Comparison of ENCODE assay signal across 9 cellular contexts in the genomic region with DNA sequence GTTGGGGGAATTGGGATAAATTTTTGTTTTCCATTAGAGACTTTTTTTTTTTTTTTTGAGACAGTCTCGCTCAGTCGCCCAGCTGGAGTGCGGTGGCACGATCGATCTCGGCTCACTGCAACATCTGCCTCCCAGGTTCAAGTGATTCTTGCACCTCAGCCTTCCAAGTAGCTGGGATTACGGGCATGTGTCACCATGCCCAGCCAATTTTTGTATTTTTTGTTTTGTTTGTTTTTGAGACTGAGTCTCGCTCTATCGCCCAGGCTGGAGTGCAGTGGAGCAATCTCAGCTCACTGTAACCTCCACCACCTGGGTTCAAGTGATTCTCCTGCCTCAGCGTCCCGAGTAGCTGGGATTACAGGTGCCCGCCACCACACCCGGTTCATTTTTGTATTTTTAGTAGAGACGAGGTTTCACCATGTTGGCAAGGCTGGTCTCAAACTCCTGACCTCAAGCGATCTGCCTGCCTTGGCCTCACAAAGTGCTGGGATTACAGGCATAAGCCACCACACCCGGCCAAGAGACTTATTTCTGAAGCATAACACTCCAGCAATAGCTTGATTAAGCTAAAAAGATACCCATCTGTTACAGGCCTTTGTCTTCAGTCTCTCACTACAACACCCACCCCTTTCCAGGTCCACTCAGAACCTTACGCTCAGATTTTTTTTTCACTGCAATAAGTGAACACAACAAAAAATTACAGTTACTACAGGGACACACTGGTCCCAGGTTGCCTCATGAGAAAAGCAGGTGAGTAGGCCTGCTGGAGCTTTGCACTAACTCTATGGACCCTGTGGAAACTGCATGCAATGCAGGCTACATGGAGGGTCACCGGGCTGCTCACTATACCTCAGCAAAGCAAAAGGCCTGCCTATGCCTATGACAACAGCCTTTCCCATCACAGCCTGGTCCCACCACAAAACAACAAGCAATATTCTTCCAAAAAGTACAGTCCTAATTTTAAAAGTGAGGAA. TPM values are rescaled to one million over a fixed set of nuclear protein-coding genes. Genes with fewer than 3 reads are reported as not detected.
DNase-seq lines count a peak whose midpoint lies in the region; ATAC-seq and TF ChIP-seq lines count a peak whose summit lies in the region.
"Had no signal": no experiment of that assay in that cellular context is flagged by ENCODE, and none has a peak within 500 bp of the region (broad histone marks: within the 10 kb centered on the region; RNA-seq: fewer than 3 reads in every experiment).

No MANE protein-coding gene starts in this region.

- CTCF ChIA-PET in activated CD4-positive, alpha-beta T cell treated with anti-CD3 and anti-CD28 coated beads for 36 hours (lab: Charles Lee): interaction anchor here (0.6 to 2.7 kb wide), 9 partner anchors 13 to 114 kb away, joined by 3 to 10 read pairs (median 4); a partner anchor contains a TSS
- CTCF ChIA-PET in WTC11 (lab: Charles Lee) (interaction anchor here (0.7 to 1.2 kb wide), 4 partner anchors 16 to 114 kb away, joined by 3 to 4 read pairs (median 4); a partner anchor contains a TSS), A673 (lab: Charles Lee) (no interaction called here)

- peak overlapping the region in 2 of 5 donors; percentile 17 to 28 for H3K9ac ChIP-seq in subcutaneous abdominal adipose tissue (ENCODE audit: low read length in 5 of 5)

- peaks cover 3 to 79% (median 68%) of the 10 kb centered on the region in 5 donors for H3K4me1 ChIP-seq in subcutaneous abdominal adipose tissue (ENCODE audit: control insufficient read depth in 5 of 5, insufficient read depth in 5 of 5, low read length in 5 of 5)
- H3K4me1 ChIP-seq in A673 (ENCODE audit: insufficient read depth, low read length, poor library complexity, severe bottlenecking): peaks cover 50% of the 10 kb centered on the region

- POLR2A ChIA-PET in activated CD4-positive, alpha-beta T cell treated with anti-CD3 and anti-CD28 coated beads for 36 hours (lab: Charles Lee): interaction anchor here (0.6 kb wide), 1 partner anchor 8 kb away, joined by 4 read pairs; no protein-coding TSS in a partner anchor
- POLR2A ChIA-PET in WTC11 (lab: Charles Lee): no interaction called here
- POLR2A ChIA-PET in A673 (lab: Charles Lee; ENCODE audit: low non-redundant PET): no interaction called here

- no peak for ATAC-seq in activated CD4-positive, alpha-beta T cell treated with anti-CD3 and anti-CD28 coated beads for 36 hours
- ATAC-seq in WTC11: peak; percentile 65
- ATAC-seq in GM18498 (IDR thresholded peaks at IDR 0.05; ENCODE audit: unreplicated experiment): no peak

- H3K27me3 Mint-ChIP-seq in activated CD4-positive, alpha-beta T cell treated with anti-CD3 and anti-CD28 coated beads for 36 hours: no peaks in the 10 kb centered on the region
- H3K27me3 Mint-ChIP-seq in WTC11 (ENCODE audit: low read depth): no peaks in the 10 kb centered on the region

- H3K27ac ChIP-seq in subcutaneous abdominal adipose tissue (ENCODE audit: low read depth, low read length) (peak overlapping the region; percentile 67), A673 (ENCODE audit: low read depth, low read length, poor library complexity, severe bottlenecking) (no peak overlapping the region)

- H3K27ac Mint-ChIP-seq in activated CD4-positive, alpha-beta T cell treated with anti-CD3 and anti-CD28 coated beads for 36 hours: peak overlapping the region; percentile 58
- peak overlapping the region; percentile 46 for H3K27ac Mint-ChIP-seq in WTC11

- H3K27me3 ChIP-seq in subcutaneous abdominal adipose tissue (ENCODE audit: control insufficient read depth in 5 of 5, insufficient read depth in 4 of 5, low read length in 5 of 5): no peaks in the 10 kb centered on the region
- H3K27me3 ChIP-seq in A673 (replicated peaks; ENCODE audit: insufficient read depth, low read depth, low read length, poor library complexity): no peaks in the 10 kb centered on the region

- H3K36me3 ChIP-seq in subcutaneous abdominal adipose tissue (ENCODE audit: control insufficient read depth in 5 of 5, insufficient read depth in 5 of 5, low read length in 5 of 5) (no peaks in the 10 kb centered on the region), A673 (ENCODE audit: insufficient read depth, low read length, poor library complexity, severe bottlenecking) (no peaks in the 10 kb centered on the region)

- no TSS peak for BruUV-seq in A673 (replicated peaks; lab: Mats Ljungman, UMichigan)

- H3K4me3 ChIP-seq in subcutaneous abdominal adipose tissue (ENCODE audit: low read depth in 1 of 5, low read length in 5 of 5): peak overlapping the region in 1 of 5 donors; percentile 15
- no peak overlapping the region for H3K4me3 ChIP-seq in A673 (ENCODE audit: low read depth, low read length, poor library complexity, severe bottlenecking)
- H3K4me3 ChIP-seq: skin epidermis had no signal

- no peak for TF ChIP-seq CTCF in WTC11 (IDR thresholded peaks at IDR 0.05)
- TF ChIP-seq CTCF in A673 (conservative IDR thresholded peaks at IDR 0.05; ENCODE audit: low read depth, low read length): no peak

- H3K4me1 Mint-ChIP-seq in activated CD4-positive, alpha-beta T cell treated with anti-CD3 and anti-CD28 coated beads for 36 hours: peaks cover 91% of the 10 kb centered on the region
- peaks cover 77% of the 10 kb centered on the region for H3K4me1 Mint-ChIP-seq in WTC11

- H3K9me3 ChIP-seq in subcutaneous abdominal adipose tissue (ENCODE audit: control insufficient read depth in 5 of 5, low read length in 5 of 5) (no peaks in the 10 kb centered on the region), A673 (ENCODE audit: low read depth, low read length, poor library complexity, severe bottlenecking) (no peaks in the 10 kb centered on the region)

- H3K4me3 Mint-ChIP-seq in activated CD4-positive, alpha-beta T cell treated with anti-CD3 and anti-CD28 coated beads for 36 hours: no peak overlapping the region
- H3K4me3 Mint-ChIP-seq in WTC11: no peak overlapping the region

- H3K36me3 Mint-ChIP-seq in activated CD4-positive, alpha-beta T cell treated with anti-CD3 and anti-CD28 coated beads for 36 hours (ENCODE audit: low read depth): peaks cover 23% of the 10 kb centered on the region
- H3K36me3 Mint-ChIP-seq in WTC11: no peaks in the 10 kb centered on the region; the same call in 1 of the 2 replicates

- intact Hi-C loops in activated CD4-positive, alpha-beta T cell treated with anti-CD3 and anti-CD28 coated beads for 36 hours (cut with DNase I, micrococcal nuclease): loop anchor here (5.0 kb wide), 2 partner anchors 36 to 56 kb away; no protein-coding TSS in a partner anchor
- intact Hi-C loops in A673 (cut with micrococcal nuclease; ENCODE audit: unreplicated experiment): no loop called here

- H3K9me3 Mint-ChIP-seq in activated CD4-positive, alpha-beta T cell treated with anti-CD3 and anti-CD28 coated beads for 36 hours (ENCODE audit: low read depth): no peaks in the 10 kb centered on the region
- no peaks in the 10 kb centered on the region for H3K9me3 Mint-ChIP-seq in WTC11

- DNase-seq in activated CD4-positive, alpha-beta T cell treated with anti-CD3 and anti-CD28 coated beads for 36 hours: no peak
- DNase-seq in activated CD4-positive, alpha-beta T cell treated with anti-CD3 and anti-CD28 coated beads, Interleukin-2, amount 50 U/mL, for 4 hours: no peak
- no peak for DNase-seq in WTC11 (ENCODE audit: low spot score)
- peak; percentile 33 for DNase-seq in iPS-NIHi11 (ENCODE audit: low spot score)
- no peak for DNase-seq in NCI-H1048 (lab: John Stamatoyannopoulos, UW)
- no peak for DNase-seq in A673 (ENCODE audit: low spot score)

TF ChIP-seq in WTC11, 78 proteins besides CTCF, POLR2A, EP300 and RAD21 (continues in another document):
- TF ChIP-seq, protein P1, sequence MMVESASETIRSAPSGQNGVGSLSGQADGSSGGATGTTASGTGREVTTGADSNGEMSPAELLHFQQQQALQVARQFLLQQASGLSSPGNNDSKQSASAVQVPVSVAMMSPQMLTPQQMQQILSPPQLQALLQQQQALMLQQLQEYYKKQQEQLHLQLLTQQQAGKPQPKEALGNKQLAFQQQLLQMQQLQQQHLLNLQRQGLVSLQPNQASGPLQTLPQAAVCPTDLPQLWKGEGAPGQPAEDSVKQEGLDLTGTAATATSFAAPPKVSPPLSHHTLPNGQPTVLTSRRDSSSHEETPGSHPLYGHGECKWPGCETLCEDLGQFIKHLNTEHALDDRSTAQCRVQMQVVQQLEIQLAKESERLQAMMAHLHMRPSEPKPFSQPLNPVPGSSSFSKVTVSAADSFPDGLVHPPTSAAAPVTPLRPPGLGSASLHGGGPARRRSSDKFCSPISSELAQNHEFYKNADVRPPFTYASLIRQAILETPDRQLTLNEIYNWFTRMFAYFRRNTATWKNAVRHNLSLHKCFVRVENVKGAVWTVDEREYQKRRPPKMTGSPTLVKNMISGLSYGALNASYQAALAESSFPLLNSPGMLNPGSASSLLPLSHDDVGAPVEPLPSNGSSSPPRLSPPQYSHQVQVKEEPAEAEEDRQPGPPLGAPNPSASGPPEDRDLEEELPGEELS (CRISPR knock-in tag; IDR thresholded peaks at IDR 0.05): no peak
- TF ChIP-seq HMGA2 (CRISPR knock-in tag; IDR thresholded peaks at IDR 0.05) (no peak), ZNF317 (CRISPR knock-in tag; IDR thresholded peaks at IDR 0.05; ENCODE audit: borderline replicate concordance, low read depth) (no peak), ZNF232 (CRISPR knock-in tag; IDR thresholded peaks at IDR 0.05) (no peak), TEAD4 (CRISPR knock-in tag; IDR thresholded peaks at IDR 0.05) (no peak)
- TF ChIP-seq, protein P2, sequence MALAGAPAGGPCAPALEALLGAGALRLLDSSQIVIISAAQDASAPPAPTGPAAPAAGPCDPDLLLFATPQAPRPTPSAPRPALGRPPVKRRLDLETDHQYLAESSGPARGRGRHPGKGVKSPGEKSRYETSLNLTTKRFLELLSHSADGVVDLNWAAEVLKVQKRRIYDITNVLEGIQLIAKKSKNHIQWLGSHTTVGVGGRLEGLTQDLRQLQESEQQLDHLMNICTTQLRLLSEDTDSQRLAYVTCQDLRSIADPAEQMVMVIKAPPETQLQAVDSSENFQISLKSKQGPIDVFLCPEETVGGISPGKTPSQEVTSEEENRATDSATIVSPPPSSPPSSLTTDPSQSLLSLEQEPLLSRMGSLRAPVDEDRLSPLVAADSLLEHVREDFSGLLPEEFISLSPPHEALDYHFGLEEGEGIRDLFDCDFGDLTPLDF (CRISPR knock-in tag; IDR thresholded peaks at IDR 0.05): no peak

RNA-seq across cellular contexts. Expression of a gene that starts 34.6 kb away (rescaled TPM):
- 10 to 100 TPM; 46.8 to 64.5 TPM for total RNA-seq in activated CD4-positive, alpha-beta T cell treated with anti-CD3 and anti-CD28 coated beads for 36 hours
- total RNA-seq in WTC11 (2021) (66.4 to 72.7 TPM (median 68.5 TPM) in 3 replicates), A673 (2021) (64.9 and 77.6 TPM in 2 replicates)
